ENCODE assay signal across 1 cellular context in genomic region chr2:120750488-120751210, GRCh38.
TF ChIP-seq lines count a peak whose summit lies in the region.

No MANE protein-coding gene starts in this region.

TF ChIP-seq in WTC11, 78 proteins besides CTCF, POLR2A, EP300 and RAD21 (continued from another document):
- TF ChIP-seq, protein P1, sequence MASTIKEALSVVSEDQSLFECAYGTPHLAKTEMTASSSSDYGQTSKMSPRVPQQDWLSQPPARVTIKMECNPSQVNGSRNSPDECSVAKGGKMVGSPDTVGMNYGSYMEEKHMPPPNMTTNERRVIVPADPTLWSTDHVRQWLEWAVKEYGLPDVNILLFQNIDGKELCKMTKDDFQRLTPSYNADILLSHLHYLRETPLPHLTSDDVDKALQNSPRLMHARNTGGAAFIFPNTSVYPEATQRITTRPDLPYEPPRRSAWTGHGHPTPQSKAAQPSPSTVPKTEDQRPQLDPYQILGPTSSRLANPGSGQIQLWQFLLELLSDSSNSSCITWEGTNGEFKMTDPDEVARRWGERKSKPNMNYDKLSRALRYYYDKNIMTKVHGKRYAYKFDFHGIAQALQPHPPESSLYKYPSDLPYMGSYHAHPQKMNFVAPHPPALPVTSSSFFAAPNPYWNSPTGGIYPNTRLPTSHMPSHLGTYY (CRISPR knock-in tag; IDR thresholded peaks at IDR 0.05) = no peak
- TF ChIP-seq ZNF121 (CRISPR knock-in tag; IDR thresholded peaks at IDR 0.05) = peak; percentile 93
- TF ChIP-seq HMGXB4 (CRISPR knock-in tag; IDR thresholded peaks at IDR 0.05) = no peak
- TF ChIP-seq ZNF423 (CRISPR knock-in tag; IDR thresholded peaks at IDR 0.05) = peak; percentile 29; the same call in 1 of the 2 replicates
- TF ChIP-seq MLX (CRISPR knock-in tag; IDR thresholded peaks at IDR 0.05) = no peak
- TF ChIP-seq, protein P2, sequence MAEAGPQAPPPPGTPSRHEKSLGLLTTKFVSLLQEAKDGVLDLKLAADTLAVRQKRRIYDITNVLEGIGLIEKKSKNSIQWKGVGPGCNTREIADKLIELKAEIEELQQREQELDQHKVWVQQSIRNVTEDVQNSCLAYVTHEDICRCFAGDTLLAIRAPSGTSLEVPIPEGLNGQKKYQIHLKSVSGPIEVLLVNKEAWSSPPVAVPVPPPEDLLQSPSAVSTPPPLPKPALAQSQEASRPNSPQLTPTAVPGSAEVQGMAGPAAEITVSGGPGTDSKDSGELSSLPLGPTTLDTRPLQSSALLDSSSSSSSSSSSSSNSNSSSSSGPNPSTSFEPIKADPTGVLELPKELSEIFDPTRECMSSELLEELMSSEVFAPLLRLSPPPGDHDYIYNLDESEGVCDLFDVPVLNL (CRISPR knock-in tag; IDR thresholded peaks at IDR 0.05; ENCODE audit: borderline replicate concordance, low read depth) = no peak
- TF ChIP-seq ELF4 (CRISPR knock-in tag; IDR thresholded peaks at IDR 0.05; ENCODE audit: low read depth) = no peak
- TF ChIP-seq E2F5 (CRISPR knock-in tag; IDR thresholded peaks at IDR 0.05) = no peak
- TF ChIP-seq CBFB (CRISPR knock-in tag; IDR thresholded peaks at IDR 0.05; ENCODE audit: low read depth) = no peak
- no peak for TF ChIP-seq RORB (CRISPR knock-in tag; IDR thresholded peaks at IDR 0.05)
